Comparison of ENCODE assay signal across 1 cellular context in genomic region chr7:16652888-16653287, GRCh38.
TF ChIP-seq lines count a peak whose summit lies in the region.

No MANE protein-coding gene starts in this region.

TF ChIP-seq in WTC11, 78 proteins besides CTCF, POLR2A, EP300 and RAD21 (continued from another document):
- TF ChIP-seq AR (CRISPR knock-in tag; IDR thresholded peaks at IDR 0.05) (no peak), JUN (CRISPR knock-in tag; IDR thresholded peaks at IDR 0.05) (no peak), MXD4 (CRISPR knock-in tag; IDR thresholded peaks at IDR 0.05; ENCODE audit: borderline replicate concordance) (no peak)
- TF ChIP-seq, protein P1, sequence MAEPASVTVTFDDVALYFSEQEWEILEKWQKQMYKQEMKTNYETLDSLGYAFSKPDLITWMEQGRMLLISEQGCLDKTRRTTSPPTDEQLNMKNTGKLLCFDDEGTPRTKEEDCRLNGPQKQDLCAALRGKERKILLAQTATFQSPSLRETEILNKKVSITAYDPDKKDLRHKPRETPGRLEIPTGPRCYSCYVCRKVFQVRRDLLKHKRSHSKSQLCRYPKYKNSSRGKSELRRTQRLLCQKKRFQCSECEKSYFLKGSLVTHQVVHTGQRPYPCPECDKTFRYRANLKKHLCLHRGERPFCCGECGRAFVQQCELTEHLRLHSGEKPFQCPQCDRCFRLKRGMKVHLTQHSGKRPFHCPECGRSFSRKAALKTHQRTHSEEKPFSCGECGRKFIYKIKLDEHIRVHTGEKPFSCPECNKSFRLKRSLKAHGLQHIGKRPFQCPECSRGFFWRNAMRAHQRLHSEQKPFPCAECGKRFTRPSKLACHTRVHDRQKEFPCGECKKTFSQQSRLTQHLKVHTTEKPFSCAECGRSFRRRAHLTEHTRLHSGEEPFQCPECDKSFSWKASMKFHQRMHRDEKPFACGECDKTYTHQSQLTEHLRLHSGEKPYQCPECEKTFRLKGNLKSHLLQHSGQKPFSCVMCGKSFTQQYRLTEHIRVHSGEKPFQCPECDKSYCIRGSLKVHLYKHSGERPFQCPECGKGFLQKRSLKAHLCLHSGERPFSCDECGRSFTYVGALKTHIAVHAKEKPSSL (CRISPR knock-in tag; conservative IDR thresholded peaks at IDR 0.05), result no peak
